Comparison of ENCODE assay signal across 6 cellular contexts in genomic region chr7:72317335-72317734, GRCh38.
"Had no signal": no experiment of that assay in that cellular context is flagged by ENCODE, and none has a peak within 500 bp of the region (broad histone marks: within the 10 kb centered on the region; RNA-seq: fewer than 3 reads in every experiment).

No MANE protein-coding gene starts in this region.

- DNase-seq: H9, HCEC 1CT, IMR-90, KG1 had no signal

- ATAC-seq: GM23338, K562 had no signal

- H2AFZ ChIP-seq: GM23338 had no signal

- H3K4me3 Mint-ChIP-seq: GM23338, H9 had no signal

- H3K27ac Mint-ChIP-seq: GM23338 had no signal

- H3K4me2 ChIP-seq: GM23338 had no signal

- H3K4me3 ChIP-seq: GM23338, K562 had no signal
